Comparison of ENCODE assay signal across 11 cellular contexts in the genomic region with DNA sequence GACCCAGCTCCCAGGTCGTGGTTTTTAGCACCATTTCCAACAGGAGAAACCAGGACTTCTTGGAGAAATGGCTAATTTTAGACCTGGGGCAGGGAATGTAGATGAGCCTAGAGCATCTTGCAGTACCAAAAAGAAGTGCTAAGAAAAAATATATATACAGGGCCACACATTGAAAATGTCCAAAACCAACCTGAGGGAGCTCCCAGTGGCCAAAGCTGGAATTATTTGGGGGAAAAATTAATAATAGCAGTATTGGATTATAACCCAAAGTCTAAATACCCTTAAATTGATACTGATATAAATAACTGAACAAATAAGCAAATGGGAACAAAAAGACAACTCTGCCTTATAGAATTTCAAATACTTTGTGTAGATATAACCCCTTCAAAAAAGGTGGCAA.
A peak's percentile ranks its signal among the peaks of the same experiment; 100 is the strongest.
DNase-seq lines count a peak whose midpoint lies in the region; ATAC-seq and TF ChIP-seq lines count a peak whose summit lies in the region.
"Had no signal": no experiment of that assay in that cellular context is flagged by ENCODE, and none has a peak within 500 bp of the region (broad histone marks: within the 10 kb centered on the region; RNA-seq: fewer than 3 reads in every experiment).

No MANE protein-coding gene starts in this region.

- H3K14ac ChIP-seq in trophoblast cell (ENCODE audit: low read length): no peak overlapping the region

- intact Hi-C loops in PC-9 (cut with micrococcal nuclease; ENCODE audit: unreplicated experiment) (no loop called here), esophagus muscularis mucosa (cut with DNase I) (no loop called here)

- H3K27ac ChIP-seq in DOHH2 (ENCODE audit: low read depth, low read length) (no peak overlapping the region), PC-9 (no peak overlapping the region), esophagus muscularis mucosa (replicated peaks in 1 of 4) (peak overlapping the region in 1 of 4 donors; percentile 46), trophoblast cell (ENCODE audit: low read depth, low read length) (no peak overlapping the region)
- H3K27ac ChIP-seq: KMS-11 had no signal

- H4K91ac ChIP-seq in trophoblast cell (ENCODE audit: low read depth, low read length): peak overlapping the region; percentile 19

- no peak overlapping the region for H2BK12ac ChIP-seq in trophoblast cell (ENCODE audit: low read length)

- H3K4me1 ChIP-seq in DOHH2 (ENCODE audit: control insufficient read depth, low read length) (no peaks in the 10 kb centered on the region), PC-9 (replicated peaks; ENCODE audit: insufficient read depth) (no peaks in the 10 kb centered on the region), esophagus muscularis mucosa (peaks cover 19 to 38% (median 26%) of the 10 kb centered on the region in 4 donors), trophoblast cell (ENCODE audit: control insufficient read depth in 1 of 2, insufficient read depth in 2 of 2, low read length in 2 of 2) (peaks cover 11% of the 10 kb centered on the region in 2 experiments)

- H3K4me3 ChIP-seq in DOHH2 (ENCODE audit: low read length) (no peak overlapping the region), PC-9 (no peak overlapping the region), esophagus muscularis mucosa (no peak overlapping the region), trophoblast cell (ENCODE audit: low read depth, low read length) (no peak overlapping the region)

- WGBS in esophagus muscularis mucosa: 78% methylated on average over 1 of the region's 1 CpG
- no CpG with 5 or more reads among the region's 1 CpG for WGBS in trophoblast cell (ENCODE audit: extremely low coverage, insufficient coverage, insufficient read length)

- H3K9me2 ChIP-seq in DOHH2 (replicated peaks; ENCODE audit: control insufficient read depth, low read length): no peaks in the 10 kb centered on the region
- H3K9me2 ChIP-seq in PC-9 (ENCODE audit: insufficient read depth): no peaks in the 10 kb centered on the region

- H3K27me3 ChIP-seq in DOHH2 (ENCODE audit: control insufficient read depth, low read length) (no peaks in the 10 kb centered on the region), PC-9 (ENCODE audit: insufficient read depth, low read depth) (no peaks in the 10 kb centered on the region), esophagus muscularis mucosa (no peaks in the 10 kb centered on the region), trophoblast cell (ENCODE audit: insufficient read depth, low read length) (no peaks in the 10 kb centered on the region)

- H3K36me3 ChIP-seq in DOHH2 (ENCODE audit: control insufficient read depth, low read length) (no peaks in the 10 kb centered on the region), PC-9 (ENCODE audit: low read depth) (no peaks in the 10 kb centered on the region), esophagus muscularis mucosa (peaks cover 4 to 72% (median 22%) of the 10 kb centered on the region in 4 donors), trophoblast cell (ENCODE audit: control insufficient read depth in 1 of 2, insufficient read depth in 2 of 2, low read length in 2 of 2) (peaks cover 5 to 13% of the 10 kb centered on the region in 2 experiments)

- no peak overlapping the region for H3K9ac ChIP-seq in trophoblast cell (ENCODE audit: low read length)
- H3K9ac ChIP-seq: KMS-11 had no signal

- TF ChIP-seq POLR2A in esophagus muscularis mucosa (IDR thresholded peaks at IDR 0.05; ENCODE audit: low read depth): no peak

- no peak overlapping the region for H3K18ac ChIP-seq in trophoblast cell (ENCODE audit: low read length)

- H2AFZ ChIP-seq in PC-9 (no peak overlapping the region), trophoblast cell (ENCODE audit: insufficient read depth, low read length, poor library complexity) (no peak overlapping the region)

- TF ChIP-seq CTCF in DOHH2 (IDR thresholded peaks at IDR 0.05; ENCODE audit: low read depth, low read length, poor library complexity, severe bottlenecking): peak; percentile 10
- TF ChIP-seq CTCF in PC-9 (conservative IDR thresholded peaks at IDR 0.05): peak; percentile 58; the same call in 1 of the 2 replicates
- TF ChIP-seq CTCF in esophagus muscularis mucosa (IDR thresholded peaks at IDR 0.05): peak; percentile 35 to 75 (median 39)

- no peaks in the 10 kb centered on the region for H3F3A ChIP-seq in DOHH2 (ENCODE audit: control insufficient read depth, insufficient read depth)
- H3F3A ChIP-seq in PC-9 (ENCODE audit: insufficient read depth, low read depth): no peaks in the 10 kb centered on the region

- H4K20me1 ChIP-seq in DOHH2 (ENCODE audit: control insufficient read depth, insufficient read depth, low read depth, low read length): no peaks in the 10 kb centered on the region
- H4K20me1 ChIP-seq in PC-9 (ENCODE audit: insufficient read depth): no peaks in the 10 kb centered on the region

- no peak overlapping the region for H3K23ac ChIP-seq in trophoblast cell (ENCODE audit: low read length)

- H2BK120ac ChIP-seq in trophoblast cell (ENCODE audit: insufficient read depth, low read length, poor library complexity): no peak overlapping the region

- BruUV-seq in PC-9 (replicated peaks; lab: Mats Ljungman, UMichigan): no TSS peak

- ATAC-seq in HG03354 (IDR thresholded peaks at IDR 0.05; ENCODE audit: poor library complexity, severe bottlenecking, unreplicated experiment): no peak

- H2AK5ac ChIP-seq in trophoblast cell (ENCODE audit: low read length): no peak overlapping the region

- H3K4ac ChIP-seq in trophoblast cell (ENCODE audit: low read depth, low read length): no peak overlapping the region

- no peak overlapping the region for H4K8ac ChIP-seq in trophoblast cell (ENCODE audit: low read depth, low read length)

- POLR2A ChIA-PET in PC-9 (lab: Charles Lee; ENCODE audit: unreplicated experiment): interaction anchor here (0.7 kb wide), 1 partner anchor 94 kb away, joined by 3 read pairs; no protein-coding TSS in a partner anchor
- POLR2A ChIA-PET in HEK293T (lab: Yijun Ruan, JAX): no interaction called here

- H3K79me2 ChIP-seq in DOHH2 (ENCODE audit: control insufficient read depth, low read length) (no peaks in the 10 kb centered on the region), PC-9 (ENCODE audit: low read depth) (no peaks in the 10 kb centered on the region), trophoblast cell (ENCODE audit: control insufficient read depth, insufficient read depth, low read length, poor library complexity) (no peaks in the 10 kb centered on the region)

- H3K4me2 ChIP-seq in DOHH2 (ENCODE audit: low read length) (no peak overlapping the region), PC-9 (no peak overlapping the region), trophoblast cell (ENCODE audit: low read length) (no peak overlapping the region)
- H3K4me2 ChIP-seq: KMS-11 had no signal

- no peak overlapping the region for H4K12ac ChIP-seq in trophoblast cell (ENCODE audit: low read depth, low read length)

- H3K9me3 ChIP-seq in DOHH2 (ENCODE audit: control insufficient read depth, insufficient read depth, low read length) (no peaks in the 10 kb centered on the region), PC-9 (ENCODE audit: insufficient read depth, low read depth) (peaks cover 4% of the 10 kb centered on the region; the same call in 1 of the 2 replicates), esophagus muscularis mucosa (peaks cover 0 to 6% (median 0%) of the 10 kb centered on the region in 4 donors), trophoblast cell (ENCODE audit: insufficient read depth, low read depth, low read length) (no peaks in the 10 kb centered on the region)

- peaks cover 4% of the 10 kb centered on the region for H3K79me1 ChIP-seq in trophoblast cell (ENCODE audit: low read length)

- DNase-seq in PC-9 (no peak), esophagus muscularis mucosa (ENCODE audit: extremely low spot score) (no peak), trophoblast cell (no peak), HEK293T (ENCODE audit: extremely low spot score) (no peak), DMS153 (lab: John Stamatoyannopoulos, UW) (no peak)
- DNase-seq in activated CD4-positive, CD25-positive, alpha-beta regulatory T cell (lab: John Stamatoyannopoulos, UW): no peak
- DNase-seq: activated T-cell treated with anti-CD3 and anti-CD28 coated beads for 4 hours, DMS79 treated with DMSO at 0.1 percent for 48 hours had no signal

- no peak overlapping the region for H2BK5ac ChIP-seq in trophoblast cell (ENCODE audit: low read depth, low read length, poor library complexity)

- CTCF ChIA-PET in PC-9 (lab: Charles Lee) (no interaction called here), HEK293T (lab: Yijun Ruan, JAX) (interaction anchor here (0.5 to 1.0 kb wide), 2 partner anchors 14 to 115 kb away, joined by 3 to 4 read pairs; no protein-coding TSS in a partner anchor)

- TF ChIP-seq EP300 in esophagus muscularis mucosa (IDR thresholded peaks at IDR 0.05): no peak

TF ChIP-seq in HEK293T, 16 proteins besides CTCF, POLR2A, EP300 and RAD21:
- TF ChIP-seq NFRKB (IDR thresholded peaks at IDR 0.05) (no peak), FOXK2 (IDR thresholded peaks at IDR 0.05) (no peak), SP1 (IDR thresholded peaks at IDR 0.05) (no peak), LEF1 (IDR thresholded peaks at IDR 0.05; ENCODE audit: borderline replicate concordance) (no peak), CTBP1 (IDR thresholded peaks at IDR 0.05; ENCODE audit: borderline replicate concordance) (no peak), ZNF384 (IDR thresholded peaks at IDR 0.05) (no peak), SUZ12 (IDR thresholded peaks at IDR 0.05) (no peak), FOXM1 (IDR thresholded peaks at IDR 0.05; ENCODE audit: borderline replicate concordance) (no peak), HDGF (IDR thresholded peaks at IDR 0.05; ENCODE audit: borderline replicate concordance) (no peak), PKNOX1 (IDR thresholded peaks at IDR 0.05) (no peak), BHLHE40 (IDR thresholded peaks at IDR 0.05; ENCODE audit: borderline replicate concordance) (no peak), ELF4 (IDR thresholded peaks at IDR 0.05) (no peak), L3MBTL2 (conservative IDR thresholded peaks at IDR 0.05) (no peak)
